1 cellular context compared by ENCODE assay signal in the genomic region with DNA sequence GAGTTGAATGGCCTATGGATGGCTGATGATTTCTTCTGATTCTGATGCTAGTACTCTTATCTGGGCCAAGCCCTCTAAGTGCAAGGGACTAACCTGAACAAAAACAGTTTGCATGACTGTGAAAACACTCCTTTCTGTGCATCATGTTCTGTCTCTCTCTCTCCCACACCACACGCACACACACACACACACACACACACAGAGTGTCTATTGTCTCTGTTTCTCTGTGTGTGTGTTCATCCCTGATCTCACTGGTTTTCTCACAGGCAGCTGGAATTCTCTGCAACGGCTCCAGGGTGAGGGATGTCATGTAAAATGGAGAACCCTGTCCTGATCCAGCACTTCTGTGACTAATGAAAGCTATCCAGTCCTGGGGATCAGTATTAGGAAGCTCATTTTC.
TF ChIP-seq lines count a peak whose summit lies in the region.

No MANE protein-coding gene starts in this region.

TF ChIP-seq in H1, 55 proteins besides CTCF, POLR2A, EP300 and RAD21:
- no peak for TF ChIP-seq JUN (IDR thresholded peaks at IDR 0.05; ENCODE audit: low read depth, low read length)
- TF ChIP-seq CEBPB (IDR thresholded peaks at IDR 0.05; ENCODE audit: low read depth, low read length), result no peak
- no peak for TF ChIP-seq CBX8 (IDR thresholded peaks at IDR 0.05; ENCODE audit: borderline replicate concordance, low read depth, low read length)
- TF ChIP-seq ZNF274 (IDR thresholded peaks at IDR 0.05; ENCODE audit: borderline replicate concordance, extremely low read depth, low read length), result no peak
- TF ChIP-seq RFX5 (IDR thresholded peaks at IDR 0.05; ENCODE audit: borderline replicate concordance, low read depth, low read length), result no peak
- no peak for TF ChIP-seq SP4 (IDR thresholded peaks at IDR 0.05; ENCODE audit: low read length)
- no peak for TF ChIP-seq JUND (IDR thresholded peaks at IDR 0.05; ENCODE audit: low read length)
- TF ChIP-seq SP2 (IDR thresholded peaks at IDR 0.05; ENCODE audit: low read length), result no peak
- TF ChIP-seq TCF12 (IDR thresholded peaks at IDR 0.05; ENCODE audit: low read depth, low read length), result no peak
- TF ChIP-seq TAF1 (IDR thresholded peaks at IDR 0.05; ENCODE audit: low read depth, low read length), result no peak
- no peak for TF ChIP-seq GABPA (IDR thresholded peaks at IDR 0.05; ENCODE audit: borderline replicate concordance, insufficient read depth, low read length)
TF ChIP-seq in H1: peak in this region for 0.
